Comparison of ENCODE assay signal across 1 cellular context in the genomic region with DNA sequence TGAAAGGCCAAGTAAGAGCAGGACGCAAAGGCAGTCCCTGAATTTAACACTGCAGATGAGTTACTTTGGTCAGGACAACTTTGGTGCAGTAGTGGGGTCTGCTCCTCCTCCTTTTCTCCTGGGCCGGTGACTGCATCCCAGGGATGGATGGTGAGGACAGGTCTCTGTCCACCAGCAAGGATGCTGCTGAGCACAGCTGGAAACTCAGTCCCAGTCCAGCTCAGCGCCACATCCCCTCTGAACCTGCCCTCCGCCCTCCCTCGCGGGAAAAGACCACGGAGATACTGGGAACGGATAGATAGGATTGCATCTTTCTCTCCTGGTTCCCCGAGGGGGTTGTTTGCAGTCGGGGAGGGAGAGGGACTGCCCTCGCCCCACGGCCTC.
TF ChIP-seq lines count a peak whose summit lies in the region.

No MANE protein-coding gene starts in this region.

TF ChIP-seq in SK-N-SH treated with all-trans-retinoic acid at 6 μM for 48 hours, 23 proteins besides CTCF, POLR2A, EP300 and RAD21 (continued from another document):
- TF ChIP-seq, protein P1, sequence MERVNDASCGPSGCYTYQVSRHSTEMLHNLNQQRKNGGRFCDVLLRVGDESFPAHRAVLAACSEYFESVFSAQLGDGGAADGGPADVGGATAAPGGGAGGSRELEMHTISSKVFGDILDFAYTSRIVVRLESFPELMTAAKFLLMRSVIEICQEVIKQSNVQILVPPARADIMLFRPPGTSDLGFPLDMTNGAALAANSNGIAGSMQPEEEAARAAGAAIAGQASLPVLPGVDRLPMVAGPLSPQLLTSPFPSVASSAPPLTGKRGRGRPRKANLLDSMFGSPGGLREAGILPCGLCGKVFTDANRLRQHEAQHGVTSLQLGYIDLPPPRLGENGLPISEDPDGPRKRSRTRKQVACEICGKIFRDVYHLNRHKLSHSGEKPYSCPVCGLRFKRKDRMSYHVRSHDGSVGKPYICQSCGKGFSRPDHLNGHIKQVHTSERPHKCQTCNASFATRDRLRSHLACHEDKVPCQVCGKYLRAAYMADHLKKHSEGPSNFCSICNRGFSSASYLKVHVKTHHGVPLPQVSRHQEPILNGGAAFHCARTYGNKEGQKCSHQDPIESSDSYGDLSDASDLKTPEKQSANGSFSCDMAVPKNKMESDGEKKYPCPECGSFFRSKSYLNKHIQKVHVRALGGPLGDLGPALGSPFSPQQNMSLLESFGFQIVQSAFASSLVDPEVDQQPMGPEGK (CRISPR knock-in tag; IDR thresholded peaks at IDR 0.05; ENCODE audit: borderline replicate concordance): no peak
- TF ChIP-seq ZC3H10 (CRISPR knock-in tag; IDR thresholded peaks at IDR 0.05) (no peak), SNAI2 (CRISPR knock-in tag; IDR thresholded peaks at IDR 0.05) (no peak), BACH2 (CRISPR knock-in tag; IDR thresholded peaks at IDR 0.05; ENCODE audit: borderline replicate concordance) (no peak), CSDC2 (CRISPR knock-in tag; IDR thresholded peaks at IDR 0.05) (no peak), RARB (CRISPR knock-in tag; IDR thresholded peaks at IDR 0.05) (no peak), PPARA (CRISPR knock-in tag; IDR thresholded peaks at IDR 0.05; ENCODE audit: borderline replicate concordance) (no peak)
